ENCODE assay signal across 13 cellular contexts in genomic region chr3:13217736-13218540, GRCh38.
DNase-seq lines count a peak whose midpoint lies in the region; ATAC-seq, FAIRE-seq and TF ChIP-seq lines count a peak whose summit lies in the region.
"Had no signal": no experiment of that assay in that cellular context is flagged by ENCODE, and none has a peak within 500 bp of the region (broad histone marks: within the 10 kb centered on the region; RNA-seq: fewer than 3 reads in every experiment).

No MANE protein-coding gene starts in this region.

- H3K36me3 ChIP-seq in MG63 = no peaks in the 10 kb centered on the region
- no peaks in the 10 kb centered on the region for H3K36me3 ChIP-seq in bronchial epithelial cell (ENCODE audit: control insufficient read depth, insufficient read depth, low read length)
- H3K36me3 ChIP-seq in trophoblast cell (ENCODE audit: control insufficient read depth in 1 of 2, insufficient read depth in 2 of 2, low read length in 2 of 2) = no peaks in the 10 kb centered on the region
- H3K36me3 ChIP-seq: tibial artery had no signal

- no peak overlapping the region for H2BK120ac ChIP-seq in trophoblast cell (ENCODE audit: insufficient read depth, low read length, poor library complexity)

- no peak overlapping the region for H3K14ac ChIP-seq in trophoblast cell (ENCODE audit: low read length)

- no peak for DNase-seq in activated CD4-positive, alpha-beta T cell treated with anti-CD3 and anti-CD28 coated beads, Interleukin-2, amount 10 ng/mL, durations not matched to agents 7 days and 5 days
- no peak for DNase-seq in activated CD4-positive, alpha-beta T cell treated with anti-CD3 and anti-CD28 coated beads for 1 hour
- DNase-seq in MG63 (peak; percentile 30), bronchial epithelial cell (ENCODE audit: low read depth) (peak; percentile 90), trophoblast cell (peak; percentile 88 to 94), DMS 273 (lab: John Stamatoyannopoulos, UW; ENCODE audit: unreplicated experiment) (no peak), cortex of kidney (lab: John Stamatoyannopoulos, UW) (no peak)
- DNase-seq: activated T-cell treated with anti-CD3 and anti-CD28 coated beads, Interleukin-2, amount 50 U/mL, for 4 hours; GDM1; NCI-H2081 treated with DMSO at 0.1 percent for 48 hours; tibial artery had no signal

- H3K27me3 Mint-ChIP-seq in activated CD4-positive, alpha-beta T cell treated with anti-CD3 and anti-CD28 coated beads, Interleukin-2, amount 10 ng/mL, durations not matched to agents 7 days and 5 days = no peaks in the 10 kb centered on the region

- H3K79me2 ChIP-seq in trophoblast cell (ENCODE audit: control insufficient read depth, insufficient read depth, low read length, poor library complexity) = no peaks in the 10 kb centered on the region

- H2AK5ac ChIP-seq in trophoblast cell (ENCODE audit: low read length) = no peak overlapping the region

- H3K9me3 Mint-ChIP-seq in activated CD4-positive, alpha-beta T cell treated with anti-CD3 and anti-CD28 coated beads, Interleukin-2, amount 10 ng/mL, durations not matched to agents 7 days and 5 days = no peaks in the 10 kb centered on the region
- H3K9me3 Mint-ChIP-seq: activated T-cell treated with anti-CD3 and anti-CD28 coated beads, Interleukin-2, amount 50 U/mL, for 4 hours had no signal

- no peaks in the 10 kb centered on the region for H3K4me1 Mint-ChIP-seq in activated CD4-positive, alpha-beta T cell treated with anti-CD3 and anti-CD28 coated beads, Interleukin-2, amount 10 ng/mL, durations not matched to agents 7 days and 5 days

- H2BK12ac ChIP-seq in trophoblast cell (ENCODE audit: low read length) = no peak overlapping the region

- peak overlapping the region; percentile 27 for H3K4me2 ChIP-seq in trophoblast cell (ENCODE audit: low read length)

- H3K4me3 ChIP-seq in MG63 = no peak overlapping the region
- no peak overlapping the region for H3K4me3 ChIP-seq in bronchial epithelial cell (ENCODE audit: low read depth, low read length)
- H3K4me3 ChIP-seq in trophoblast cell (ENCODE audit: low read depth, low read length) = no peak overlapping the region
- H3K4me3 ChIP-seq: tibial artery had no signal

- H3K36me3 Mint-ChIP-seq in activated CD4-positive, alpha-beta T cell treated with anti-CD3 and anti-CD28 coated beads, Interleukin-2, amount 10 ng/mL, durations not matched to agents 7 days and 5 days (ENCODE audit: low read depth) = no peaks in the 10 kb centered on the region
- H3K36me3 Mint-ChIP-seq: IgD-negative memory B cell had no signal

- FAIRE-seq in bronchial epithelial cell (lab: Jason Lieb, UNC) = no peak

- H3K4me3 Mint-ChIP-seq in activated CD4-positive, alpha-beta T cell treated with anti-CD3 and anti-CD28 coated beads, Interleukin-2, amount 10 ng/mL, durations not matched to agents 7 days and 5 days = no peak overlapping the region
- H3K4me3 Mint-ChIP-seq: activated T-cell treated with anti-CD3 and anti-CD28 coated beads, Interleukin-2, amount 50 U/mL, for 4 hours had no signal

- peak overlapping the region; percentile 63 for H3K27ac Mint-ChIP-seq in activated CD4-positive, alpha-beta T cell treated with anti-CD3 and anti-CD28 coated beads, Interleukin-2, amount 10 ng/mL, durations not matched to agents 7 days and 5 days

- CTCF ChIA-PET in activated CD4-positive, alpha-beta T cell treated with anti-CD3 and anti-CD28 coated beads, Interleukin-2, amount 10 ng/mL, durations not matched to agents 7 days and 5 days (lab: Charles Lee) = interaction anchor here (0.6 to 1.6 kb wide), 2 partner anchors 12 to 27 kb away, joined by 3 read pairs; no protein-coding TSS in a partner anchor

- H3K18ac ChIP-seq in trophoblast cell (ENCODE audit: low read length) = no peak overlapping the region

- H3K9ac ChIP-seq in trophoblast cell (ENCODE audit: low read length) = no peak overlapping the region

- H3K4me1 ChIP-seq in trophoblast cell (ENCODE audit: control insufficient read depth in 1 of 2, insufficient read depth in 2 of 2, low read length in 2 of 2) = peaks cover 9 to 10% of the 10 kb centered on the region in 2 experiments
- H3K4me1 ChIP-seq: tibial artery had no signal

- no peak for TF ChIP-seq CTCF in bronchial epithelial cell (IDR thresholded peaks at IDR 0.05; ENCODE audit: insufficient read depth, low read length, severe bottlenecking)

- no peaks in the 10 kb centered on the region for H3K27me3 ChIP-seq in MG63
- H3K27me3 ChIP-seq in bronchial epithelial cell (ENCODE audit: control insufficient read depth, insufficient read depth, low read length) = no peaks in the 10 kb centered on the region
- no peaks in the 10 kb centered on the region for H3K27me3 ChIP-seq in trophoblast cell (ENCODE audit: insufficient read depth, low read length)

- no peak overlapping the region for H4K91ac ChIP-seq in trophoblast cell (ENCODE audit: low read depth, low read length)

- no peak overlapping the region for H4K8ac ChIP-seq in trophoblast cell (ENCODE audit: low read depth, low read length)

- H2AFZ ChIP-seq in trophoblast cell (ENCODE audit: insufficient read depth, low read length, poor library complexity) = no peak overlapping the region

- no peak overlapping the region for H2BK5ac ChIP-seq in trophoblast cell (ENCODE audit: low read depth, low read length, poor library complexity)

- H3K79me1 ChIP-seq in trophoblast cell (ENCODE audit: low read length) = no peaks in the 10 kb centered on the region

- H3K27ac ChIP-seq in trophoblast cell (ENCODE audit: low read depth, low read length) = peak overlapping the region; percentile 2
- H3K27ac ChIP-seq: tibial artery had no signal

- WGBS in trophoblast cell (ENCODE audit: extremely low coverage, insufficient coverage, insufficient read length) = no CpG with 5 or more reads among the region's 9 CpGs

- no peak overlapping the region for H3K4ac ChIP-seq in trophoblast cell (ENCODE audit: low read depth, low read length)

- ATAC-seq in HG03095 (IDR thresholded peaks at IDR 0.05; ENCODE audit: unreplicated experiment) = no peak
- ATAC-seq: activated T-cell treated with anti-CD3 and anti-CD28 coated beads, Interleukin-2, amount 50 U/mL, for 4 hours had no signal

- no peak overlapping the region for H4K12ac ChIP-seq in trophoblast cell (ENCODE audit: low read depth, low read length)

- POLR2A ChIA-PET in activated CD4-positive, alpha-beta T cell treated with anti-CD3 and anti-CD28 coated beads, Interleukin-2, amount 10 ng/mL, durations not matched to agents 7 days and 5 days (lab: Charles Lee) = no interaction called here

- no peak overlapping the region for H3K23ac ChIP-seq in trophoblast cell (ENCODE audit: low read length)

- H3K9me3 ChIP-seq in MG63 (no peaks in the 10 kb centered on the region), trophoblast cell (ENCODE audit: insufficient read depth, low read depth, low read length) (no peaks in the 10 kb centered on the region)
- H3K9me3 ChIP-seq: tibial artery had no signal

Comparison
In these comparisons a context has a peak if more than half of its experiments do, and no peak if none do; other contexts are left out.
1. DNase-seq: peak in MG63 (single experiment), bronchial epithelial cell (single experiment) and trophoblast cell (2 of 2); none in activated CD4-positive, alpha-beta T cell treated with anti-CD3 and anti-CD28 coated beads, Interleukin-2, amount 10 ng/mL, durations not matched to agents 7 days and 5 days (single experiment), activated CD4-positive, alpha-beta T cell treated with anti-CD3 and anti-CD28 coated beads for 1 hour (single experiment), DMS 273 (single experiment) and cortex of kidney (single experiment).